15 cellular contexts compared by ENCODE assay signal in genomic region chr10:71842424-71842823, GRCh38.
"Had no signal": no experiment of that assay in that cellular context is flagged by ENCODE, and none has a peak within 500 bp of the region (broad histone marks: within the 10 kb centered on the region; RNA-seq: fewer than 3 reads in every experiment).

No MANE protein-coding gene starts in this region.

- H3K27me3 ChIP-seq: foreskin keratinocyte, heart left ventricle, upper lobe of right lung had no signal

- DNase-seq: activated CD4-positive, alpha-beta memory T cell treated with anti-CD3 and anti-CD28 coated beads for 36 hours; activated CD4-positive, alpha-beta T cell treated with anti-CD3 and anti-CD28 coated beads for 1 hour; activated effector memory CD4-positive, alpha-beta T cell treated with anti-CD3 and anti-CD28 coated beads, Interleukin-2, amount 50 U/mL, for 16 hours; activated T-cell treated with anti-CD3 and anti-CD28 coated beads, Interleukin-2, amount 50 U/mL, for 4 hours; anterior cingulate cortex; foreskin keratinocyte; heart left ventricle; mammary epithelial cell; stimulated activated CD4-positive, alpha-beta T cell treated with anti-CD3 and anti-CD28 coated beads, Interleukin-2, amount 100 ng/mL, for 48 hours; stimulated activated CD8-positive, alpha-beta memory T cell treated with anti-CD3 and anti-CD28 coated beads, Interleukin-4, amount 100 ng/mL, for 48 hours; upper lobe of right lung had no signal

- H3K9me3 ChIP-seq: heart left ventricle, upper lobe of right lung had no signal

- H3K36me3 ChIP-seq: upper lobe of right lung had no signal

- H3K27ac ChIP-seq: foreskin keratinocyte, upper lobe of right lung had no signal

- FAIRE-seq: bronchial epithelial cell, islet of Langerhans had no signal

- H3K4me3 ChIP-seq: heart left ventricle, upper lobe of right lung had no signal

- ATAC-seq: activated naive CD4-positive, alpha-beta T cell treated with anti-CD3 and anti-CD28 coated beads, Interleukin-2, amount 50 U/mL, for 72 hours; activated T-cell treated with anti-CD3 and anti-CD28 coated beads, Interleukin-2, amount 50 U/mL, for 4 hours; foreskin keratinocyte; natural killer cell treated with Interleukin-12 subunit alpha and Interleukin-12 subunit beta and Interleukin-15 and Interleukin-18, amount 100 ng/mL, for 72 hours; upper lobe of right lung had no signal
